Comparison of ENCODE assay signal across 12 cellular contexts in genomic region chr22:27220349-27220748, GRCh38.
DNase-seq lines count a peak whose midpoint lies in the region; ATAC-seq, FAIRE-seq and TF ChIP-seq lines count a peak whose summit lies in the region.
"Had no signal": no experiment of that assay in that cellular context is flagged by ENCODE, and none has a peak within 500 bp of the region (broad histone marks: within the 10 kb centered on the region; RNA-seq: fewer than 3 reads in every experiment).

No MANE protein-coding gene starts in this region.

- intact Hi-C loops in IMR-90 (cut with micrococcal nuclease): no loop called here

- dilution Hi-C loops in IMR-90 (cut with HindIII; ENCODE audit: low sequenced_read_pairs, unreplicated experiment): no loop called here

- H2AK5ac ChIP-seq in IMR-90 (ENCODE audit: low read depth, low read length) (no peak overlapping the region), H1 (ENCODE audit: low read depth, low read length) (no peak overlapping the region), mesenchymal stem cell (ENCODE audit: low read length, severe bottlenecking) (peak overlapping the region; percentile 99)

- H3K14ac ChIP-seq in IMR-90 (replicated peaks; ENCODE audit: low read depth, low read length): no peak overlapping the region
- no peak overlapping the region for H3K14ac ChIP-seq in H1 (ENCODE audit: insufficient read length)
- H3K14ac ChIP-seq in mesenchymal stem cell (ENCODE audit: low read length in 2 of 2): no peak overlapping the region

- H3K27ac ChIP-seq in IMR-90 (ENCODE audit: insufficient read depth, low read length) (no peak overlapping the region), H1 (ENCODE audit: low read depth, low read length) (no peak overlapping the region), mesenchymal stem cell (ENCODE audit: low read length, poor library complexity, severe bottlenecking) (peak overlapping the region; percentile 39)

- no peak overlapping the region for H3K4me3 ChIP-seq in IMR-90 (ENCODE audit: insufficient read depth, low read depth, low read length)
- H3K4me3 ChIP-seq in H1 (ENCODE audit: extremely low read depth in 1 of 4, insufficient read depth in 2 of 4, low read depth in 3 of 4, low read length in 4 of 4): no peak overlapping the region
- H3K4me3 ChIP-seq in mesenchymal stem cell (ENCODE audit: insufficient read depth in 1 of 2, low read depth in 1 of 2, low read length in 2 of 2): no peak overlapping the region

- H3K79me1 ChIP-seq in IMR-90 (ENCODE audit: low read depth in 1 of 2, low read length in 2 of 2) (no peaks in the 10 kb centered on the region), H1 (ENCODE audit: low read depth, low read length) (no peaks in the 10 kb centered on the region), mesenchymal stem cell (replicated peaks; ENCODE audit: low read length, poor library complexity, severe bottlenecking) (no peaks in the 10 kb centered on the region)

- H3K23me2 ChIP-seq in H1 (ENCODE audit: low read depth, low read length): peaks cover 7% of the 10 kb centered on the region; the same call in 1 of the 2 replicates

- H4K20me1 ChIP-seq in IMR-90 (ENCODE audit: insufficient read depth, low read length) (no peaks in the 10 kb centered on the region), H1 (replicated peaks in 1 of 2; ENCODE audit: control insufficient read depth in 1 of 2, insufficient read depth in 2 of 2, low read length in 2 of 2) (peaks cover 0 to 3% of the 10 kb centered on the region in 2 experiments)

- H4K5ac ChIP-seq in IMR-90 (ENCODE audit: low read depth, low read length) (no peak overlapping the region), H1 (ENCODE audit: insufficient read length, low read depth, low read length) (no peak overlapping the region)

- FAIRE-seq in H1 (lab: Jason Lieb, UNC): no peak
- FAIRE-seq: small intestine had no signal

- H3K56ac ChIP-seq in IMR-90 (ENCODE audit: extremely low read depth, insufficient read depth, low read length): no peak overlapping the region
- no peak overlapping the region for H3K56ac ChIP-seq in H1 (replicated peaks; ENCODE audit: insufficient read length, low read depth, low read length)

- no CpG with 5 or more reads among the region's 5 CpGs for WGBS in IMR-90 (ENCODE audit: extremely low coverage in 2 of 2, insufficient read length in 1 of 2), 2 experiments
- 75% methylated on average over 5 of the region's 5 CpGs; no CpG with 5 or more reads in 1 of the 2 experiments for WGBS in H1 (ENCODE audit: extremely low coverage in 1 of 2, insufficient coverage in 1 of 2, insufficient read length in 1 of 2, insufficient replicate concordance in 2 of 2, low coverage in 1 of 2, low lambda C conversion rate in 2 of 2, missing lambda C conversion rate in 1 of 2), 2 experiments
- WGBS in mesenchymal stem cell: 5% methylated on average over 5 of the region's 5 CpGs

- H3K4me2 ChIP-seq in IMR-90 (ENCODE audit: low read depth, low read length): no peak overlapping the region
- H3K4me2 ChIP-seq in H1 (ENCODE audit: insufficient read depth in 1 of 2, low read depth in 2 of 2, low read length in 2 of 2): no peak overlapping the region
- H3K4me2 ChIP-seq in mesenchymal stem cell (ENCODE audit: low read length, poor library complexity, severe bottlenecking): no peak overlapping the region

- in situ Hi-C loops in ACHN (cut with HindIII; ENCODE audit: low pct_ligation_motif_present, low pct_unique_long_range_greater_than_20kb, low sequenced_read_pairs): no loop called here
- in situ Hi-C loops in IMR-90 (cut with MboI; ENCODE audit: low sequenced_read_pairs): no loop called here

- H3K4ac ChIP-seq in IMR-90 (ENCODE audit: low read depth, low read length) (no peak overlapping the region), H1 (replicated peaks; ENCODE audit: insufficient read length, low read depth, low read length) (no peak overlapping the region), mesenchymal stem cell (ENCODE audit: low read depth in 1 of 2, low read length in 2 of 2) (peak overlapping the region in 1 of 2 experiments; percentile 47)

- no peak for TF ChIP-seq EP300 in H1 (IDR thresholded peaks at IDR 0.05; ENCODE audit: borderline replicate concordance in 1 of 2, low read depth in 2 of 2, low read length in 2 of 2)

- H3K18ac ChIP-seq in IMR-90 (ENCODE audit: low read depth, low read length) (no peak overlapping the region), H1 (ENCODE audit: extremely low read depth, low read length) (no peak overlapping the region), mesenchymal stem cell (ENCODE audit: low read depth in 1 of 2, low read length in 2 of 2) (peak overlapping the region; percentile 14 to 84)

- H4K91ac ChIP-seq in IMR-90 (ENCODE audit: insufficient read depth, low read depth, low read length): no peak overlapping the region
- no peak overlapping the region for H4K91ac ChIP-seq in H1 (replicated peaks; ENCODE audit: insufficient read length, low read length)
- H4K91ac ChIP-seq in mesenchymal stem cell (ENCODE audit: low read length): no peak overlapping the region

- H2BK120ac ChIP-seq in IMR-90 (ENCODE audit: low read depth, low read length) (no peak overlapping the region), H1 (replicated peaks; ENCODE audit: low read depth, low read length) (no peak overlapping the region), mesenchymal stem cell (ENCODE audit: low read depth, low read length) (peak overlapping the region; percentile 89)

- POLR2A ChIA-PET in IMR-90 (lab: Charles Lee; ENCODE audit: unreplicated experiment) (no interaction called here), H1 (lab: Charles Lee; ENCODE audit: partially characterized antibody) (no interaction called here)

- no peak overlapping the region for H4K8ac ChIP-seq in IMR-90 (ENCODE audit: low read depth in 2 of 2, low read length in 2 of 2)
- no peak overlapping the region for H4K8ac ChIP-seq in H1 (ENCODE audit: extremely low read depth, insufficient read depth, low read length)
- no peak overlapping the region for H4K8ac ChIP-seq in mesenchymal stem cell (ENCODE audit: low read length)

- H3K36me3 ChIP-seq in IMR-90 (ENCODE audit: control insufficient read depth, insufficient read depth, low read length) (no peaks in the 10 kb centered on the region), H1 (ENCODE audit: control insufficient read depth in 2 of 4, insufficient read depth in 4 of 4, low read length in 3 of 4) (no peaks in the 10 kb centered on the region), mesenchymal stem cell (ENCODE audit: control insufficient read depth in 1 of 2, insufficient read depth in 2 of 2, low read depth in 1 of 2, low read length in 2 of 2) (no peaks in the 10 kb centered on the region)

- peaks cover 11% of the 10 kb centered on the region for H3K27me3 ChIP-seq in IMR-90 (ENCODE audit: control insufficient read depth, insufficient read depth, low read length)
- no peaks in the 10 kb centered on the region for H3K27me3 ChIP-seq in H1 (replicated peaks in 1 of 4; ENCODE audit: control insufficient read depth in 3 of 4, extremely low read depth in 1 of 4, insufficient read depth in 3 of 4, low read length in 3 of 4)
- H3K27me3 ChIP-seq in mesenchymal stem cell (ENCODE audit: control insufficient read depth in 1 of 2, insufficient read depth in 1 of 2, low read length in 2 of 2): peaks cover 0 to 52% of the 10 kb centered on the region in 2 experiments

- TF ChIP-seq POLR2A in IMR-90 (IDR thresholded peaks at IDR 0.05; ENCODE audit: low read depth, low read length) (no peak), H1 (IDR thresholded peaks at IDR 0.05; ENCODE audit: control extremely low read depth in 1 of 2, low read depth in 2 of 2, low read length in 2 of 2) (no peak)

- DNase-seq in ACHN (peak; percentile 80), IMR-90 (peak; percentile 89), H1 (ENCODE audit: low read depth in 1 of 2, low spot score in 2 of 2) (no peak), mesenchymal stem cell (peak; percentile 93), NCI-H2196 treated with DMSO at 0.1 percent for 48 hours (lab: John Stamatoyannopoulos, UW; ENCODE audit: unreplicated experiment) (no peak), GOT3 (lab: John Stamatoyannopoulos, UW) (no peak)
- DNase-seq: activated CD4-positive, alpha-beta T cell treated with anti-CD3 and anti-CD28 coated beads for 4 hours; DND-41; NCI-H187 treated with DMSO at 0.1 percent for 48 hours; small intestine had no signal

- H2BK15ac ChIP-seq in IMR-90 (ENCODE audit: low read depth, low read length) (no peak overlapping the region), H1 (ENCODE audit: low read length) (no peak overlapping the region), mesenchymal stem cell (ENCODE audit: low read depth, poor library complexity, severe bottlenecking) (no peak overlapping the region)

- H3K4me1 ChIP-seq in IMR-90 (ENCODE audit: control insufficient read depth, insufficient read depth, low read length) (peaks cover 11% of the 10 kb centered on the region), H1 (replicated peaks in 1 of 4; ENCODE audit: control insufficient read depth in 3 of 4, insufficient read depth in 4 of 4, low read length in 3 of 4) (peaks cover 0 to 3% (median 0%) of the 10 kb centered on the region in 4 experiments; a peak in 1 of 7 replicates), mesenchymal stem cell (ENCODE audit: control insufficient read depth, insufficient read depth, low read depth, low read length) (peaks cover 20% of the 10 kb centered on the region)

- no peak overlapping the region for H2BK12ac ChIP-seq in H1 (ENCODE audit: low read depth, low read length)
- H2BK12ac ChIP-seq in mesenchymal stem cell (ENCODE audit: low read length in 2 of 2): peak overlapping the region; percentile 23 to 80

- H3K79me2 ChIP-seq in H1 (ENCODE audit: control insufficient read depth in 1 of 2, insufficient read depth in 2 of 2, low read length in 2 of 2): no peaks in the 10 kb centered on the region

- peak; percentile 62 for ATAC-seq in IMR-90 (ENCODE audit: low read depth)
- no peak for ATAC-seq in HG02884 (IDR thresholded peaks at IDR 0.05; ENCODE audit: unreplicated experiment)
- no peak for ATAC-seq in GM18909 (IDR thresholded peaks at IDR 0.05; ENCODE audit: poor library complexity, unreplicated experiment)

- TF ChIP-seq CTCF in IMR-90 (conservative IDR thresholded peaks at IDR 0.05; ENCODE audit: low read depth, low read length) (no peak), H1 (IDR thresholded peaks at IDR 0.05; ENCODE audit: control extremely low read depth in 1 of 3, insufficient read depth in 1 of 3, low read depth in 1 of 3, low read length in 3 of 3) (no peak)

- no peak overlapping the region for H2BK5ac ChIP-seq in IMR-90 (ENCODE audit: low read depth, low read length, poor library complexity, severe bottlenecking)
- no peak overlapping the region for H2BK5ac ChIP-seq in H1 (ENCODE audit: low read depth, low read length)
- no peak overlapping the region for H2BK5ac ChIP-seq in mesenchymal stem cell (ENCODE audit: low read depth, low read length, poor library complexity, severe bottlenecking)

- H3K9me3 ChIP-seq in IMR-90 (ENCODE audit: control insufficient read depth, insufficient read depth, low read length): peaks cover 8% of the 10 kb centered on the region
- H3K9me3 ChIP-seq in H1 (ENCODE audit: insufficient read depth in 2 of 2, low read depth in 1 of 2, low read length in 1 of 2): no peaks in the 10 kb centered on the region
- H3K9me3 ChIP-seq in mesenchymal stem cell (ENCODE audit: control insufficient read depth, low read length): peaks cover 19% of the 10 kb centered on the region

- BruUV-seq in IMR-90 (replicated peaks; lab: Mats Ljungman, UMichigan): no TSS peak

- no peaks in the 10 kb centered on the region for H3K9me1 ChIP-seq in IMR-90 (ENCODE audit: insufficient read depth, low read length)

- CTCF ChIA-PET in IMR-90 (lab: Yijun Ruan, JAX) (interaction anchor here (1.2 kb wide), 1 partner anchor 10 kb away, joined by 3 read pairs; no protein-coding TSS in a partner anchor), H1 (lab: Charles Lee; ENCODE audit: partially characterized antibody) (interaction anchor here (0.6 to 1.7 kb wide), 4 partner anchors 36 to 188 kb away, joined by 3 to 4 read pairs (median 3); no protein-coding TSS in a partner anchor)

- H3K9ac ChIP-seq in IMR-90 (ENCODE audit: low read depth, low read length) (no peak overlapping the region), H1 (replicated peaks in 1 of 4; ENCODE audit: extremely low read depth in 1 of 4, low read depth in 3 of 4, low read length in 3 of 4) (no peak overlapping the region), mesenchymal stem cell (ENCODE audit: low read length) (no peak overlapping the region)

- no peak overlapping the region for H2AK9ac ChIP-seq in IMR-90 (replicated peaks; ENCODE audit: low read depth, low read length, poor library complexity)

- no peak overlapping the region for H2AFZ ChIP-seq in IMR-90 (replicated peaks; ENCODE audit: low read length, poor library complexity)
- H2AFZ ChIP-seq in H1 (ENCODE audit: low read length): 0 out of 2 replicates have a peak overlapping the region, but pooled peaks have one; percentile 33
- no peak overlapping the region for H2AFZ ChIP-seq in mesenchymal stem cell (ENCODE audit: low read depth, low read length)

- TF ChIP-seq RAD21 in IMR-90 (IDR thresholded peaks at IDR 0.05; ENCODE audit: low read length) (no peak), H1 (IDR thresholded peaks at IDR 0.05 in 1 of 2, conservative IDR thresholded peaks at IDR 0.05 in 1 of 2; ENCODE audit: low read depth in 2 of 2, low read length in 2 of 2) (no peak)

- H2BK20ac ChIP-seq in IMR-90 (ENCODE audit: low read depth, low read length): no peak overlapping the region
- H2BK20ac ChIP-seq in H1 (ENCODE audit: low read length): no peak overlapping the region

- H3K23ac ChIP-seq in IMR-90 (ENCODE audit: low read depth, low read length) (no peak overlapping the region), H1 (ENCODE audit: insufficient read length) (no peak overlapping the region), mesenchymal stem cell (ENCODE audit: low read length in 2 of 2) (no peak overlapping the region)

Comparison
In these comparisons a context has a peak if more than half of its experiments do, and no peak if none do; other contexts are left out.
1. DNase-seq: peak in ACHN (single experiment), IMR-90 (single experiment) and mesenchymal stem cell (single experiment); none in H1 (0 of 2), NCI-H2196 treated with DMSO at 0.1 percent for 48 hours (single experiment) and GOT3 (single experiment).
2. H3K18ac ChIP-seq: peak in mesenchymal stem cell (2 of 2); none in IMR-90 (single experiment) and H1 (single experiment).